ENCODE assay signal across 12 cellular contexts in the genomic region with DNA sequence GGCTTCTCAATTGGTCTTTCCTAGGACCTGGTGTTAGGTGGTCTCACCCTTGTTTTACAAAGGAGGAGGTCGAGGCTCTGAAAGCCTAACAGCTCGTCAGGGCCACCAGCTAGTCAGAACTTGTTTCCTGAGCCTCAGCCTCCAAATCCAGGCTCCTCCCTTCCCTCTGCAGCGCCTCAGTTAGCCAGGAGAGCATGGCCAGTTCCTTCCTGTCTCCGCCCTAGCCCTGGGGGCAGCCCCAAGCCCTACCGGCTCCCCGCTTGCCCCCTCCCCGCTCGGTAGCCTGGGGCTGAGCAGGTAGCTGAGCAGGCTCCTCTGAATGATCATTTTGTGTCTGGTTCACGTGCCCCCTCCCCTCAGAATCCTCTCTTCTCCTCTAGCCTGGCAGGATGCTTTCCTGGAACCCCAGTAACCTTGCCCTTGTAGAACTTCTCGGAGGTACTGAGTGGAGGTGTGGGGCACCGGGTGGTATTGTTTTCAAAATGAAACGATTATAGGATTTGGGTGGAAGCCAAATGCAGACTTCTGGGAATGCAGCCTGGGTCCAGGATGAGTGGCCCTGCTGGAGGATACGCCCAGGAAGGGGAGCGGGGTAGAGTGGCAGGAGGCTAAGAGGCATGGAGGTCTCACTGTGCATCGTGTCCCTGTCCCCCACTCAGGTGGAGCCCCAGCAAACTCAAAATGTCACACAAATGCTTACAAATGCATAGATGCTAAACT.
DNase-seq lines count a peak whose midpoint lies in the region; ATAC-seq and TF ChIP-seq lines count a peak whose summit lies in the region.
"Had no signal": no experiment of that assay in that cellular context is flagged by ENCODE, and none has a peak within 500 bp of the region (broad histone marks: within the 10 kb centered on the region; RNA-seq: fewer than 3 reads in every experiment).

No MANE protein-coding gene starts in this region.

- H3K27ac ChIP-seq in foreskin keratinocyte (no peak overlapping the region), sigmoid colon (peak overlapping the region; percentile 59 to 98 (median 94))
- H3K27ac ChIP-seq: thoracic aorta had no signal

- 73 to 79% methylated on average over 15 of the region's 15 CpGs for WGBS in sigmoid colon, 2 donors

- TF ChIP-seq EP300 in sigmoid colon (IDR thresholded peaks at IDR 0.05): no peak

- H3K36me3 ChIP-seq in sigmoid colon: no peaks in the 10 kb centered on the region
- H3K36me3 ChIP-seq: HAP-1, thoracic aorta had no signal

- intact Hi-C loops in sigmoid colon (cut with DNase I): loop anchor here (2.0 kb wide), 1 partner anchor 13 kb away; no protein-coding TSS in a partner anchor

- DNase-seq in DMS153 (lab: John Stamatoyannopoulos, UW) (peak; percentile 58), NCI-H69 (lab: John Stamatoyannopoulos, UW) (peak; percentile 81), foreskin keratinocyte (peak in 1 of 2 donors; percentile 68), sigmoid colon (no peak), NCI-H1417 treated with DMSO at 0.1 percent for 48 hours (lab: John Stamatoyannopoulos, UW) (no peak), T-helper 1 cell (no peak), KG1 (lab: John Stamatoyannopoulos, UW) (no peak)
- DNase-seq in stimulated activated CD4-positive, alpha-beta T cell treated with anti-CD3 and anti-CD28 coated beads, Interleukin-2, amount 100 ng/mL, for 24 hours: no peak
- DNase-seq: CD8-positive, alpha-beta memory T cell; NCI-H526 treated with DMSO at 0.1 percent for 48 hours had no signal

- TF ChIP-seq CTCF in foreskin keratinocyte (conservative IDR thresholded peaks at IDR 0.05) (no peak), sigmoid colon (IDR thresholded peaks at IDR 0.05) (no peak)

- H3K4me1 ChIP-seq in foreskin keratinocyte: peaks cover 22% of the 10 kb centered on the region
- peaks cover 0 to 95% (median 94%) of the 10 kb centered on the region in 4 donors for H3K4me1 ChIP-seq in sigmoid colon

- TF ChIP-seq POLR2A in sigmoid colon (IDR thresholded peaks at IDR 0.05): no peak

- H3K27me3 ChIP-seq in foreskin keratinocyte (no peaks in the 10 kb centered on the region), sigmoid colon (no peaks in the 10 kb centered on the region)

- peak; percentile 55 for ATAC-seq in foreskin keratinocyte

- H3K4me3 ChIP-seq in sigmoid colon: no peak overlapping the region
- H3K4me3 ChIP-seq: HAP-1, thoracic aorta had no signal

- H3K9me3 ChIP-seq in sigmoid colon: no peaks in the 10 kb centered on the region
- H3K9me3 ChIP-seq: HAP-1, thoracic aorta had no signal

Comparison
In these comparisons a context has a peak if more than half of its experiments do, and no peak if none do; other contexts are left out.
1. DNase-seq: peak in DMS153 (single experiment) and NCI-H69 (single experiment); none in sigmoid colon (single experiment), NCI-H1417 treated with DMSO at 0.1 percent for 48 hours (single experiment), stimulated activated CD4-positive, alpha-beta T cell treated with anti-CD3 and anti-CD28 coated beads, Interleukin-2, amount 100 ng/mL, for 24 hours (0 of 2), T-helper 1 cell (0 of 5) and KG1 (single experiment).